ENCODE assay signal across 20 cellular contexts in the genomic region with DNA sequence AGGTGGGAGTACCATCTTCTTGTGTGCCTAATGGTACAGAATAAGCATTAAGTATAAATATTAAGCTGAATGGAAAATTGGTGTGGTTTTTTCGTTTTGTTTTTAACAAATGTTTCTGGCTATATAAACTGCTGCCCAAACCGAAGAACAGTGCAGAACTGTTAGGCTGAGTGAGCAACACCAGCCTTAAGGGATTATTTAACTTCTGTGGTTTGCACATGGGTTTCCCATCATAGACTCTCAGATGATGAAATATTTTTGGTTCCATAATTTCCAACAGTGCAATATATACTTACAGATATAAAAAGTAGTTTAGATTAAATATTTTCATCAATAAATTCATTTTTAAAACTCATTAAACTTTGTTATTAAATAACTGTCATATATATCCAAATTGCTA.
"Had no signal": no experiment of that assay in that cellular context is flagged by ENCODE, and none has a peak within 500 bp of the region (broad histone marks: within the 10 kb centered on the region; RNA-seq: fewer than 3 reads in every experiment).

No MANE protein-coding gene starts in this region.

- H3K4me3 Mint-ChIP-seq: naive thymus-derived CD8-positive, alpha-beta T cell; stimulated activated naive B cell treated with anti-CD40 and anti-IgM and Interleukin-4, amounts not matched to agents 10 μg/mL and 1 μg/mL and 100 μg/mL, for 72 hours had no signal

- ATAC-seq: gastrocnemius medialis; left lobe of liver; mucosa of descending colon; naive thymus-derived CD8-positive, alpha-beta T cell; sciatic nerve; stimulated activated naive B cell treated with anti-CD40 and anti-IgM and Interleukin-4, amounts not matched to agents 10 μg/mL and 1 μg/mL and 100 μg/mL, for 72 hours had no signal

- H3K27ac ChIP-seq: coronary artery, dorsolateral prefrontal cortex, gastrocnemius medialis, spleen, stomach, thoracic aorta, transverse colon had no signal

- H3K27me3 Mint-ChIP-seq: naive thymus-derived CD8-positive, alpha-beta T cell; stimulated activated naive B cell treated with anti-CD40 and anti-IgM and Interleukin-4, amounts not matched to agents 10 μg/mL and 1 μg/mL and 100 μg/mL, for 72 hours had no signal

- H3K4me1 ChIP-seq: gastrocnemius medialis, spleen, stomach, transverse colon had no signal

- H3K27ac Mint-ChIP-seq: stimulated activated naive B cell treated with anti-CD40 and anti-IgM and Interleukin-4, amounts not matched to agents 10 μg/mL and 1 μg/mL and 100 μg/mL, for 72 hours had no signal

- DNase-seq: dorsolateral prefrontal cortex; effector CD8-positive, alpha-beta T cell; gastrocnemius medialis; islet precursor cell; mammary epithelial cell; mucosa of descending colon; naive thymus-derived CD8-positive, alpha-beta T cell; posterior cingulate gyrus; spleen; stimulated activated CD4-positive, alpha-beta T cell treated with anti-CD3 and anti-CD28 coated beads, Interleukin-15, amount 100 ng/mL, for 24 hours; stimulated activated CD4-positive, alpha-beta T cell treated with anti-CD3 and anti-CD28 coated beads, Interleukin-1b, Interleukin-23, amount 100 ng/mL, for 48 hours; stimulated activated CD4-positive, alpha-beta T cell treated with anti-CD3 and anti-CD28 coated beads, Interleukin-4, amount 100 ng/mL, for 24 hours; stimulated activated naive B cell treated with anti-CD40 and anti-IgM and Interleukin-4, amounts not matched to agents 10 μg/mL and 1 μg/mL and 100 μg/mL, for 72 hours; stomach; substantia nigra; transverse colon had no signal

- H3K27me3 ChIP-seq: gastrocnemius medialis, spleen, stomach, transverse colon had no signal

- H3K9me3 ChIP-seq: gastrocnemius medialis, mucosa of descending colon, stomach, thoracic aorta, transverse colon had no signal

- H3K4me3 ChIP-seq: coronary artery, dorsolateral prefrontal cortex, gastrocnemius medialis, mucosa of descending colon, spleen, stomach, thoracic aorta, transverse colon had no signal

- H3K36me3 ChIP-seq: gastrocnemius medialis, thoracic aorta had no signal
